8 cellular contexts compared by ENCODE assay signal in the genomic region with DNA sequence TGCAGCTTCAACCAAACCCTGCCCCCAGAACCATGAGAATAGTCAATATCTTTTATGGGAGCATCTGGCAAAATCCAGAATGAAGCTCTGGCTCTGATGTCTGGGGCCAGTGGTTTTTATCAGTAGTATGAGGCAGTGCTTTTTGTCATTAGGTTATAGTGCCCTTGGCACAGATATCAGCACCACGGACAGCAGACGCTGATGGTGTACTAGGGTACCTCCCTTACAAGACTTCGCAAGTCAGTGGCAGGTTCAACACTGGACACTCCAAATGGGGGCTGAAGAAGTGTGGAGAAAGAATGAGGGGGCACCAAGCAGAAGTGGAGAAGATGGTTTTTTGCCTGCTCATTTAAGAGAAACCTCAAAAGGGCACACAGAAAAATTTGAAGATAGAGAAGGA.
DNase-seq lines count a peak whose midpoint lies in the region; ATAC-seq, FAIRE-seq and TF ChIP-seq lines count a peak whose summit lies in the region.

No MANE protein-coding gene starts in this region.

- ATAC-seq in GM19351 (IDR thresholded peaks at IDR 0.05; ENCODE audit: unreplicated experiment) = no peak

- no peak overlapping the region for H3K4me3 Mint-ChIP-seq in activated CD4-positive, alpha-beta T cell treated with anti-CD3 and anti-CD28 coated beads, Interleukin-2, amount 10 ng/mL, durations not matched to agents 7 days and 5 days

- no peaks in the 10 kb centered on the region for H3K27me3 Mint-ChIP-seq in activated CD4-positive, alpha-beta T cell treated with anti-CD3 and anti-CD28 coated beads, Interleukin-2, amount 10 ng/mL, durations not matched to agents 7 days and 5 days

- POLR2A ChIA-PET in activated CD4-positive, alpha-beta T cell treated with anti-CD3 and anti-CD28 coated beads, Interleukin-2, amount 10 ng/mL, durations not matched to agents 7 days and 5 days (lab: Charles Lee) = no interaction called here

- CTCF ChIA-PET in activated CD4-positive, alpha-beta T cell treated with anti-CD3 and anti-CD28 coated beads, Interleukin-2, amount 10 ng/mL, durations not matched to agents 7 days and 5 days (lab: Charles Lee) = no interaction called here

- H3K27ac Mint-ChIP-seq in activated CD4-positive, alpha-beta T cell treated with anti-CD3 and anti-CD28 coated beads, Interleukin-2, amount 10 ng/mL, durations not matched to agents 7 days and 5 days = no peak overlapping the region

- FAIRE-seq in kidney (lab: Jason Lieb, UNC) = no peak

- H3K27ac ChIP-seq in kidney (ENCODE audit: low read depth in 2 of 2, low read length in 2 of 2) = no peak overlapping the region

- H3K4me1 ChIP-seq in kidney (ENCODE audit: control insufficient read depth in 1 of 2, insufficient read depth in 1 of 2, low read depth in 1 of 2, low read length in 2 of 2) = no peaks in the 10 kb centered on the region

- H3K4me1 Mint-ChIP-seq in activated CD4-positive, alpha-beta T cell treated with anti-CD3 and anti-CD28 coated beads, Interleukin-2, amount 10 ng/mL, durations not matched to agents 7 days and 5 days = no peaks in the 10 kb centered on the region

- H3K36me3 ChIP-seq in kidney (ENCODE audit: control insufficient read depth in 1 of 2, insufficient read depth in 2 of 2, low read length in 2 of 2) = no peaks in the 10 kb centered on the region

- DNase-seq in activated CD4-positive, alpha-beta T cell treated with anti-CD3 and anti-CD28 coated beads, Interleukin-2, amount 10 ng/mL, durations not matched to agents 7 days and 5 days = peak; percentile 29
- no peak for DNase-seq in activated CD4-positive, alpha-beta T cell treated with anti-CD3 and anti-CD28 coated beads, Interleukin-2, amount 50 U/mL, for 1 hour
- DNase-seq in Kasumi-1 (lab: John Stamatoyannopoulos, UW) (peak; percentile 13 to 58), cardiac fibroblast (ENCODE audit: low read depth in 2 of 2) (peak; percentile 66 to 71), renal cortical epithelial cell (ENCODE audit: low read depth) (peak; percentile 64), kidney (no peak), DMS79 treated with DMSO at 0.1 percent for 48 hours (lab: John Stamatoyannopoulos, UW) (no peak)

- no peak overlapping the region for H3K4me3 ChIP-seq in cardiac fibroblast (replicated peaks in 1 of 2; ENCODE audit: low read depth in 2 of 2, low read length in 2 of 2)
- no peak overlapping the region for H3K4me3 ChIP-seq in kidney (ENCODE audit: low read length in 2 of 2)

- no peak for TF ChIP-seq CTCF in cardiac fibroblast (IDR thresholded peaks at IDR 0.05; ENCODE audit: low read depth, low read length)
- no peak for TF ChIP-seq CTCF in kidney (IDR thresholded peaks at IDR 0.05; ENCODE audit: borderline replicate concordance, extremely low read depth, insufficient read depth)

- H3K9me3 ChIP-seq in kidney (ENCODE audit: control insufficient read depth in 1 of 2, low read length in 2 of 2) = no peaks in the 10 kb centered on the region

- intact Hi-C loops in kidney (cut with DNase I) = no loop called here

- H3K9ac ChIP-seq in kidney (ENCODE audit: low read length in 2 of 2) = no peak overlapping the region

- H3K36me3 Mint-ChIP-seq in activated CD4-positive, alpha-beta T cell treated with anti-CD3 and anti-CD28 coated beads, Interleukin-2, amount 10 ng/mL, durations not matched to agents 7 days and 5 days (ENCODE audit: low read depth) = no peaks in the 10 kb centered on the region

- no peaks in the 10 kb centered on the region for H3K9me3 Mint-ChIP-seq in activated CD4-positive, alpha-beta T cell treated with anti-CD3 and anti-CD28 coated beads, Interleukin-2, amount 10 ng/mL, durations not matched to agents 7 days and 5 days

Comparison
In these comparisons a context has a peak if more than half of its experiments do, and no peak if none do; other contexts are left out.
1. DNase-seq: peak in activated CD4-positive, alpha-beta T cell treated with anti-CD3 and anti-CD28 coated beads, Interleukin-2, amount 10 ng/mL, durations not matched to agents 7 days and 5 days (single experiment), Kasumi-1 (2 of 2), cardiac fibroblast (2 of 2) and renal cortical epithelial cell (single experiment); none in activated CD4-positive, alpha-beta T cell treated with anti-CD3 and anti-CD28 coated beads, Interleukin-2, amount 50 U/mL, for 1 hour (single experiment), kidney (single experiment) and DMS79 treated with DMSO at 0.1 percent for 48 hours (single experiment).